1 cellular context compared by ENCODE assay signal in genomic region chr9:121009657-121010056, GRCh38.
TF ChIP-seq lines count a peak whose summit lies in the region.

No MANE protein-coding gene starts in this region.

TF ChIP-seq in GM23338, 12 proteins besides CTCF, POLR2A, EP300 and RAD21 (continued from another document):
- TF ChIP-seq ETS1 (IDR thresholded peaks at IDR 0.05) = no peak
- no peak for TF ChIP-seq POLR2AphosphoS5 (IDR thresholded peaks at IDR 0.05; ENCODE audit: low read depth)
TF ChIP-seq in GM23338: peak in this region for 0.
